Comparison of ENCODE assay signal across 12 cellular contexts in genomic region chr10:101052285-101052684, GRCh38. TPM values are rescaled to one million over a fixed set of nuclear protein-coding genes. Genes with fewer than 3 reads are reported as not detected.
A peak's percentile ranks its signal among the peaks of the same experiment; 100 is the strongest.
DNase-seq lines count a peak whose midpoint lies in the region; ATAC-seq and TF ChIP-seq lines count a peak whose summit lies in the region.
"Had no signal": no experiment of that assay in that cellular context is flagged by ENCODE, and none has a peak within 500 bp of the region (broad histone marks: within the 10 kb centered on the region; RNA-seq: fewer than 3 reads in every experiment).

No MANE protein-coding gene starts in this region.

- H3K27ac ChIP-seq in heart left ventricle = peak overlapping the region in 2 of 12 donors; percentile 26 to 29
- peak overlapping the region in 1 of 2 donors; percentile 32 for H3K27ac ChIP-seq in aorta (ENCODE audit: low read depth in 1 of 2, low read length in 2 of 2)

- TF ChIP-seq CTCF in heart left ventricle (IDR thresholded peaks at IDR 0.05) = no peak
- no peak for TF ChIP-seq CTCF in foreskin fibroblast (IDR thresholded peaks at IDR 0.05; ENCODE audit: low read depth, low read length)
- no peak for TF ChIP-seq CTCF in WTC11 (IDR thresholded peaks at IDR 0.05)

- no peak overlapping the region for H3K27ac Mint-ChIP-seq in WTC11
- H3K27ac Mint-ChIP-seq: activated CD4-positive, alpha-beta T cell treated with anti-CD3 and anti-CD28 coated beads, Interleukin-2, amount 10 ng/mL, durations not matched to agents 7 days and 5 days; B cell; nephron progenitor cell had no signal

- POLR2A ChIA-PET in WTC11 (lab: Charles Lee) = interaction anchor here (0.6 to 1.6 kb wide), 2 partner anchors 24 to 25 kb away, joined by 4 to 5 read pairs; no protein-coding TSS in a partner anchor

- WGBS in heart left ventricle, 4 donors = 84 to 98% (median 96%) methylated on average over 3 of the region's 3 CpGs
- WGBS in aorta, 2 donors = 30 to 38% methylated on average over 3 of the region's 3 CpGs

- intact Hi-C loops in heart left ventricle (cut with DNase I) = loop anchor here in 5 of 10 donors (5.0 to 10.0 kb wide), 3 partner anchors 90 to 535 kb away; partner anchors contain the start of genes DPCD (in 1 of the 5) and POLL (in 1 of the 5)
- intact Hi-C loops in Right ventricle myocardium inferior (cut with DNase I) = no loop called here
- intact Hi-C loops in aorta (cut with DNase I) = no loop called here

- H3K36me3 ChIP-seq in heart left ventricle (no peaks in the 10 kb centered on the region), aorta (ENCODE audit: control insufficient read depth in 1 of 2, insufficient read depth in 2 of 2, low read length in 1 of 2) (no peaks in the 10 kb centered on the region)

- no peaks in the 10 kb centered on the region for H3K9me3 ChIP-seq in heart left ventricle
- no peaks in the 10 kb centered on the region for H3K9me3 ChIP-seq in aorta (ENCODE audit: control insufficient read depth, low read length)

- H3K4me1 ChIP-seq in heart left ventricle (peaks cover 0 to 15% (median 7%) of the 10 kb centered on the region in 12 donors), aorta (ENCODE audit: control insufficient read depth in 1 of 2, insufficient read depth in 2 of 2, low read length in 2 of 2) (no peaks in the 10 kb centered on the region)

- CTCF ChIA-PET in WTC11 (lab: Charles Lee) = interaction anchor here (0.6 to 10.4 kb wide), 13 partner anchors 13 to 721 kb away, joined by 3 to 405 read pairs (median 46); partner anchors contain the start of genes KAZALD1, PDZD7 and SFXN3

- H3K4me3 ChIP-seq in heart left ventricle = no peak overlapping the region
- H3K4me3 ChIP-seq in foreskin fibroblast (ENCODE audit: low read depth in 1 of 2, low read length in 2 of 2) = no peak overlapping the region
- no peak overlapping the region for H3K4me3 ChIP-seq in aorta (ENCODE audit: low read length in 2 of 2)

- peaks cover 48% of the 10 kb centered on the region for H3K27me3 Mint-ChIP-seq in WTC11 (ENCODE audit: low read depth)

- peaks cover 3% of the 10 kb centered on the region; the same call in 1 of the 2 replicates for H3K36me3 Mint-ChIP-seq in WTC11

- H3K4me1 Mint-ChIP-seq in WTC11 = peaks cover 29% of the 10 kb centered on the region

- ATAC-seq in heart left ventricle (peak; percentile 38 to 87 (median 74)), Right ventricle myocardium inferior (no peak), aorta (ENCODE audit: low FRiP score) (peak; percentile 60), HG02973 (IDR thresholded peaks at IDR 0.05; ENCODE audit: unreplicated experiment) (no peak), WTC11 (no peak), GM19324 (IDR thresholded peaks at IDR 0.05; ENCODE audit: low FRiP score, unreplicated experiment) (no peak)

- H3K27me3 ChIP-seq in heart left ventricle = peaks cover 27 to 50% (median 39%) of the 10 kb centered on the region in 9 donors
- no peaks in the 10 kb centered on the region for H3K27me3 ChIP-seq in aorta (ENCODE audit: control insufficient read depth in 1 of 2, insufficient read depth in 2 of 2, low read length in 1 of 2)

- DNase-seq in heart left ventricle (peak in 2 of 5 donors; percentile 21 to 25), Right ventricle myocardium inferior (ENCODE audit: missing footprints) (no peak), T1000 (lab: John Stamatoyannopoulos, UW) (peak; percentile 31), foreskin fibroblast (peak; percentile 76 to 88), aorta (peak; percentile 75 to 78), WTC11 (ENCODE audit: low spot score) (no peak)
- DNase-seq: activated CD4-positive, alpha-beta T cell treated with anti-CD3 and anti-CD28 coated beads, Interleukin-2, amount 10 ng/mL, durations not matched to agents 7 days and 5 days; activated gamma-delta T cell treated with Interleukin-2 at 50 U/mL for 16 hours; nephron progenitor cell had no signal

- no peak overlapping the region for H3K4me3 Mint-ChIP-seq in WTC11
- H3K4me3 Mint-ChIP-seq: activated CD4-positive, alpha-beta T cell treated with anti-CD3 and anti-CD28 coated beads, Interleukin-2, amount 10 ng/mL, durations not matched to agents 7 days and 5 days; B cell; nephron progenitor cell had no signal

- no peak for TF ChIP-seq POLR2A in heart left ventricle (IDR thresholded peaks at IDR 0.05)

- H3K9me3 Mint-ChIP-seq in WTC11 = no peaks in the 10 kb centered on the region
- H3K9me3 Mint-ChIP-seq: activated CD4-positive, alpha-beta T cell treated with anti-CD3 and anti-CD28 coated beads, Interleukin-2, amount 10 ng/mL, durations not matched to agents 7 days and 5 days; nephron progenitor cell had no signal

TF ChIP-seq in WTC11, 78 proteins besides CTCF, POLR2A, EP300 and RAD21 (continues in another document):
- no peak for TF ChIP-seq ZNF425 (CRISPR knock-in tag; conservative IDR thresholded peaks at IDR 0.05)
- TF ChIP-seq FOXP4 (CRISPR knock-in tag; IDR thresholded peaks at IDR 0.05) = no peak
- TF ChIP-seq ESRRA (CRISPR knock-in tag; IDR thresholded peaks at IDR 0.05; ENCODE audit: borderline replicate concordance) = no peak
- TF ChIP-seq ZNF396 (CRISPR knock-in tag; IDR thresholded peaks at IDR 0.05; ENCODE audit: borderline replicate concordance) = no peak
- TF ChIP-seq HMGA2 (CRISPR knock-in tag; IDR thresholded peaks at IDR 0.05) = no peak
- no peak for TF ChIP-seq ERG (CRISPR knock-in tag; IDR thresholded peaks at IDR 0.05)
- TF ChIP-seq PRRX2 (CRISPR knock-in tag; IDR thresholded peaks at IDR 0.05) = no peak
- no peak for TF ChIP-seq NR2C2 (CRISPR knock-in tag; IDR thresholded peaks at IDR 0.05)
- TF ChIP-seq MYBL2 (CRISPR knock-in tag; IDR thresholded peaks at IDR 0.05) = no peak
- TF ChIP-seq NFATC4 (CRISPR knock-in tag; IDR thresholded peaks at IDR 0.05) = no peak

RNA-seq across cellular contexts. Expression of gene KAZALD1, which starts 9.5 kb away (rescaled TPM):
- total RNA-seq in heart left ventricle (10 to 100 TPM in 2 of 9 donors, 1 to 10 TPM in 7; 1.9 to 11.1 (median 6.1) TPM), Right ventricle myocardium inferior (4.8 TPM), aorta (10 to 100 TPM; 12.4 to 17.6 TPM), WTC11 (2021) (9.6 to 19.2 TPM (median 10.2 TPM) in 3 replicates)
- polyA plus RNA-seq in heart left ventricle (10 to 100 TPM in 1 of 2 donors, 1 to 10 TPM in 1; 10.0 to 10.6 TPM), aorta (10 to 100 TPM; 12.9 to 20.7 TPM)

RNA-seq across cellular contexts. Expression of gene SFXN3, which starts 21.3 kb away (rescaled TPM):
- 10 to 100 TPM; 12.1 to 37.4 (median 17.8) TPM for total RNA-seq in heart left ventricle
- polyA plus RNA-seq in heart left ventricle = 10 to 100 TPM; 11.7 to 23.5 TPM
- total RNA-seq in Right ventricle myocardium inferior = 14.1 TPM
- 100 to 1,000 TPM in 1 of 2 donors, 10 to 100 TPM in 1; 91.5 to 113 TPM for total RNA-seq in aorta
- polyA plus RNA-seq in aorta = 10 to 100 TPM; 42.6 to 97.1 TPM
- 2.5 to 5.6 TPM (median 3.2 TPM) in 3 replicates for total RNA-seq in WTC11 (2021)

RNA-seq across cellular contexts. Expression of gene PDZD7, which starts 21.4 kb away (rescaled TPM):
- total RNA-seq in heart left ventricle (under 1 TPM in 8 of 9 donors, not detected in 1; 0.09 to 0.97 (median 0.35) TPM), Right ventricle myocardium inferior (0.22 TPM), aorta (1 to 10 TPM; 1.1 to 1.6 TPM), WTC11 (2021) (1.9 to 2.7 TPM (median 2.6 TPM) in 3 replicates)
- polyA plus RNA-seq in heart left ventricle (under 1 TPM; 0.15 to 0.27 TPM), aorta (1 to 10 TPM in 1 of 2 donors, under 1 TPM in 1; 0.97 to 3.9 TPM)

RNA-seq across cellular contexts. Expression of gene LZTS2, which starts 52.7 kb away (rescaled TPM):
- 10 to 100 TPM; 33.7 to 93.0 (median 40.6) TPM for total RNA-seq in heart left ventricle
- 10 to 100 TPM; 45.5 to 61.9 TPM for polyA plus RNA-seq in heart left ventricle
- total RNA-seq in Right ventricle myocardium inferior = 43.4 TPM
- 10 to 100 TPM; 94.0 to 95.3 TPM for total RNA-seq in aorta
- polyA plus RNA-seq in aorta = 100 to 1,000 TPM in 1 of 2 donors, 10 to 100 TPM in 1; 38.3 to 108 TPM
- total RNA-seq in WTC11 (2021) = 84.6 to 93.1 TPM (median 91.1 TPM) in 3 replicates

Comparison
In these comparisons a context has a peak if more than half of its experiments do, and no peak if none do; other contexts are left out.
1. ATAC-seq: peak in heart left ventricle (4 of 4) and aorta (single experiment); none in Right ventricle myocardium inferior (single experiment), HG02973 (single experiment), WTC11 (single experiment) and GM19324 (single experiment).
2. DNase-seq: peak in T1000 (single experiment), foreskin fibroblast (2 of 2) and aorta (2 of 2); none in Right ventricle myocardium inferior (single experiment) and WTC11 (single experiment).